In the genomic region with DNA sequence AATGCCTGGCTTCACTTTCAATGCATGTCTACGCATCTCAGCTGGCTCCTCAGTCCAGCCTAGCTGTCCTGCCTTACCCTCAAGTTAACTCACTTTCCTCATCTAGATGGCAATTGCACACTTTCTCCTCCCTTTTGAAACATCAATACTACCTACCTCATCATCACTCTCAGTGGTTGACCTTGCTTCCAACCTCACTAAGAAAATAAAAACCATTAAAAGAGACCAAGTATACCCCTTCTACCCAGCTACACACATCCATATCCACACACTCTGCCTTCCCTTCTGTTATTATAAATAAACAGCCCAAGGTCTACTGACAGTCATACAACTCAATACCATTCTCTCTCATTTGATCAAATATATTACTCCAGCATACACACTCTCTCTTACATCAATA, we compare ENCODE assay signal across 25 cellular contexts.
"Had no signal": no experiment of that assay in that cellular context is flagged by ENCODE, and none has a peak within 500 bp of the region (broad histone marks: within the 10 kb centered on the region; RNA-seq: fewer than 3 reads in every experiment).

No MANE protein-coding gene starts in this region.

- ATAC-seq: effector memory CD8-positive, alpha-beta T cell; esophagus mucosa; gastrocnemius medialis; heart right ventricle; left cardiac atrium; left lung; left ventricle myocardium superior; lower lobe of right lung; mucosa of descending colon had no signal

- H3K27me3 ChIP-seq: colonic mucosa, esophagus squamous epithelium, gastrocnemius medialis, heart right ventricle, left lung had no signal

- H3K27ac Mint-ChIP-seq: dendritic cell treated with granulocyte-macrophage colony-stimulating factor and Interleukin-4, amounts not matched to agents 40 ng/mL and 50 ng/mL, for 4 days; effector memory CD8-positive, alpha-beta T cell; endodermal cell; mesothelial cell of epicardium; naive B cell had no signal

- H3K9me3 ChIP-seq: colonic mucosa, esophagus squamous epithelium, gastrocnemius medialis, heart right ventricle, left lung, lower lobe of right lung, mucosa of descending colon had no signal

- H3K9me3 Mint-ChIP-seq: dendritic cell treated with granulocyte-macrophage colony-stimulating factor and Interleukin-4, amounts not matched to agents 40 ng/mL and 50 ng/mL, for 4 days; effector memory CD8-positive, alpha-beta T cell; endodermal cell; mesothelial cell of epicardium; naive B cell had no signal

- H3K4me3 ChIP-seq: colonic mucosa, esophagus squamous epithelium, gastrocnemius medialis, heart right ventricle, left lung, lower lobe of right lung, mucosa of descending colon had no signal

- DNase-seq: colonic mucosa; cortex of kidney; effector CD8-positive, alpha-beta T cell; effector memory CD8-positive, alpha-beta T cell; endodermal cell; erythroblast; esophagus squamous epithelium; foreskin fibroblast; foreskin melanocyte; gastrocnemius medialis; glutamatergic neuron; head of caudate nucleus; heart right ventricle; hippocampal formation; left cardiac atrium; left lung; left ventricle myocardium superior; lower lobe of right lung; mesenchymal stem cell; mucosa of descending colon; naive B cell had no signal

- H3K27me3 Mint-ChIP-seq: dendritic cell treated with granulocyte-macrophage colony-stimulating factor and Interleukin-4, amounts not matched to agents 40 ng/mL and 50 ng/mL, for 4 days; effector memory CD8-positive, alpha-beta T cell; naive B cell had no signal

- H3K36me3 ChIP-seq: colonic mucosa had no signal

- H3K4me3 Mint-ChIP-seq: dendritic cell treated with granulocyte-macrophage colony-stimulating factor and Interleukin-4, amounts not matched to agents 40 ng/mL and 50 ng/mL, for 4 days; effector memory CD8-positive, alpha-beta T cell; endodermal cell; mesothelial cell of epicardium; naive B cell had no signal

- H3K27ac ChIP-seq: colonic mucosa, epithelial cell of prostate, esophagus squamous epithelium, gastrocnemius medialis, heart right ventricle, left lung, lower lobe of right lung had no signal

- H3K4me1 ChIP-seq: colonic mucosa, esophagus squamous epithelium, gastrocnemius medialis, heart right ventricle, left lung, lower lobe of right lung had no signal
